ENCODE assay signal across 10 cellular contexts in genomic region chrX:47234583-47234982, GRCh38. TPM values are rescaled to one million over a fixed set of nuclear protein-coding genes. Genes with fewer than 3 reads are reported as not detected.
DNase-seq lines count a peak whose midpoint lies in the region; ATAC-seq lines count a peak whose summit lies in the region.
"Had no signal": no experiment of that assay in that cellular context is flagged by ENCODE, and none has a peak within 500 bp of the region (broad histone marks: within the 10 kb centered on the region; RNA-seq: fewer than 3 reads in every experiment).

No MANE protein-coding gene starts in this region.

- ATAC-seq in T-cell (replicated peaks in 1 of 4) (no peak), GM18907 (IDR thresholded peaks at IDR 0.05; ENCODE audit: unreplicated experiment) (no peak)

- no peak for DNase-seq in HAP-1 (ENCODE audit: low spot score in 2 of 2)
- no peak for DNase-seq in T-cell
- DNase-seq in fibroblast of peridontal ligament (ENCODE audit: extremely low read depth): peak; percentile 35
- DNase-seq in NOMO-1 treated with dmso at 0.1 percent for 144 hours (lab: John Stamatoyannopoulos, UW; ENCODE audit: unreplicated experiment): no peak
- no peak for DNase-seq in NCI-H2081 treated with DMSO at 0.1 percent for 48 hours (lab: John Stamatoyannopoulos, UW)
- DNase-seq in dedifferentiated amniotic fluid mesenchymal stem cell (ENCODE audit: extremely low spot score): no peak
- DNase-seq: NCI-H2029 had no signal

- in situ Hi-C loops in HAP-1 (cut with MboI; ENCODE audit: low sequenced_read_pairs): no loop called here

- POLR2A ChIA-PET in T-cell (lab: Charles Lee): no interaction called here

- peak overlapping the region; percentile 44 to 52 for H3K27ac Mint-ChIP-seq in T-cell

- peaks cover 0 to 7% of the 10 kb centered on the region in 2 donors for H3K27me3 Mint-ChIP-seq in T-cell

- peak overlapping the region; percentile 98 for H3K9ac ChIP-seq in skeletal muscle satellite cell (ENCODE audit: low read depth, low read length)

- peaks cover 6% of the 10 kb centered on the region for H3K36me3 Mint-ChIP-seq in T-cell

- H3K4me3 ChIP-seq in HAP-1: peak overlapping the region; percentile 73
- H3K4me3 ChIP-seq in skeletal muscle satellite cell (ENCODE audit: low read length): peak overlapping the region; percentile 87

- peak overlapping the region; percentile 94 for H3K4me2 ChIP-seq in skeletal muscle satellite cell (ENCODE audit: low read length)

- H3K27me3 ChIP-seq in HAP-1 (ENCODE audit: low read depth) (no peaks in the 10 kb centered on the region), skeletal muscle satellite cell (ENCODE audit: control insufficient read depth, insufficient read depth, low read length) (peaks cover 7% of the 10 kb centered on the region)
- H3K27me3 ChIP-seq: neutrophil had no signal

- CTCF ChIA-PET in T-cell (lab: Charles Lee): no interaction called here

- H3K9me3 Mint-ChIP-seq in T-cell: no peaks in the 10 kb centered on the region

- H3K4me1 ChIP-seq in HAP-1 (peaks cover 17% of the 10 kb centered on the region), skeletal muscle satellite cell (ENCODE audit: control insufficient read depth, insufficient read depth, low read length) (peaks cover 18% of the 10 kb centered on the region)

- H3K4me1 Mint-ChIP-seq in T-cell: peaks cover 29 to 34% (median 32%) of the 10 kb centered on the region in 3 donors

- peak overlapping the region; percentile 61 to 96 (median 62) for H3K4me3 Mint-ChIP-seq in T-cell

- no peaks in the 10 kb centered on the region for H3K9me3 ChIP-seq in HAP-1
- no peaks in the 10 kb centered on the region for H3K9me3 ChIP-seq in skeletal muscle satellite cell (replicated peaks; ENCODE audit: low read length)
- H3K9me3 ChIP-seq: neutrophil had no signal

- H3K36me3 ChIP-seq in HAP-1 (replicated peaks): peaks cover under 1% of the 10 kb centered on the region; the same call in 1 of the 2 replicates
- H3K36me3 ChIP-seq in skeletal muscle satellite cell (ENCODE audit: insufficient read depth, low read length): peaks cover 9% of the 10 kb centered on the region
- H3K36me3 ChIP-seq: neutrophil had no signal

RNA-seq across cellular contexts. Expression of gene USP11, which starts 1.8 kb away (rescaled TPM):
- 100 to 1,000 TPM in 1 of 5 donors, 10 to 100 TPM in 4; 72.3 to 122 (median 85.5) TPM for total RNA-seq in T-cell
- 21.3 and 32.8 TPM in 2 replicates for total RNA-seq in skeletal muscle satellite cell (2012; rRNA removed)

RNA-seq across cellular contexts. Expression of gene CDK16, which starts 16.1 kb away (rescaled TPM):
- 100 to 1,000 TPM in 2 of 5 donors, 10 to 100 TPM in 3; 54.7 to 139 (median 60.4) TPM for total RNA-seq in T-cell
- total RNA-seq in skeletal muscle satellite cell (2012; rRNA removed): 88.2 and 93.7 TPM in 2 replicates

RNA-seq across cellular contexts. Expression of gene UBA1, which starts 41.0 kb away (rescaled TPM):
- 100 to 1,000 TPM; 116 to 177 (median 149) TPM for total RNA-seq in T-cell
- total RNA-seq in skeletal muscle satellite cell (2012; rRNA removed): 176 and 202 TPM in 2 replicates
